15 cellular contexts compared by ENCODE assay signal in the genomic region with DNA sequence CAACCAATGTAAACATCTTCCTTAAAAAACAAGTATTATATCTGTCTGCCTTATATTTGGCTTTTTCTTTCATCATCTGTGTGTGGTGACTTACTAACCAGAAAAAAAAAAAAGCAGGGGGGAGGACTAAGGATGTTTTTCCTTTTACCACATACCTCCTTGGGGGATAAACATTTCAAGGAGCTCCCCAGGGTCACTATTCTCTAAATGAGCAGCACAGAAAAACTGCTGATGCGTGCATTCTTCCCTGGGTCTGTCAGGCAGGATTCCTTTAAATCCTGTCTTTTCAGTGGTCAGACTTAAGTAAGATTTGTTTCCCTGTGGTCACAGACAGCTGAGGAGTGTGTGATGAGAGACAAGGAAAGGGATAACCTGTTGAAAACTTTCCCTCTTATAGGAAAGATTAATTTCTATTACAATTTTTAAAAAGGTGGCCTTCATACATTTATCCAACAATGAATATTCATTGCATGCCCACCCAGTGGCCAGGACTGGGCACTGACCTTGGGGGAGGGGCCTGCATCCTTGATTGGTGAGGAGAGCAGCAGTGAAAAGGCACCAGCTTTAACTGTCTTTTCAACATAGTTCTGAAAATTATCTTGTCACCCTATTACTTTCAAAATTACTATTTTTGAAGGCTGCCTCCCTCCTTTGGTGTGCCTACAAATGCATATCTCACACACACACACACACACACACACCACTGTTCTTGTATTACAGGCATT.
DNase-seq lines count a peak whose midpoint lies in the region; ATAC-seq and TF ChIP-seq lines count a peak whose summit lies in the region.
"Had no signal": no experiment of that assay in that cellular context is flagged by ENCODE, and none has a peak within 500 bp of the region (broad histone marks: within the 10 kb centered on the region; RNA-seq: fewer than 3 reads in every experiment).

No MANE protein-coding gene starts in this region.

- H3K27ac ChIP-seq in fibroblast of lung (ENCODE audit: insufficient read depth, low read length) (no peak overlapping the region), neuronal stem cell (replicated peaks; ENCODE audit: low read length) (no peak overlapping the region), colonic mucosa (no peak overlapping the region)

- H3K36me3 ChIP-seq in fibroblast of lung (ENCODE audit: control insufficient read depth, insufficient read depth, low read length) (no peaks in the 10 kb centered on the region), neuronal stem cell (replicated peaks in 1 of 2; ENCODE audit: control insufficient read depth in 2 of 2, insufficient read depth in 2 of 2, low read length in 2 of 2) (peaks cover 8 to 70% of the 10 kb centered on the region in 2 donors), colonic mucosa (no peaks in the 10 kb centered on the region)

- TF ChIP-seq CTCF in fibroblast of lung (conservative IDR thresholded peaks at IDR 0.05 in 1 of 2, IDR thresholded peaks at IDR 0.05 in 1 of 2; ENCODE audit: low read depth in 1 of 2, low read length in 2 of 2) (no peak), colonic mucosa (IDR thresholded peaks at IDR 0.05) (no peak), Calu3 (IDR thresholded peaks at IDR 0.05; ENCODE audit: unreplicated experiment) (no peak)

- peaks cover 31% of the 10 kb centered on the region for H3K4me1 Mint-ChIP-seq in activated T-helper 2 cell treated with anti-CD3 and anti-CD28 coated beads, Interferon-gamma antibody, Interleukin-2, Interleukin-4, amounts not matched to agents 10 μg/mL and 5 μg/mL and 100 μg/mL, durations not matched to agents 14 hours and 24 hours and 36 hours (ENCODE audit: low read depth)
- H3K4me1 Mint-ChIP-seq in Calu3 (ENCODE audit: low read depth, unreplicated experiment): no peaks in the 10 kb centered on the region

- H3K4me1 ChIP-seq in fibroblast of lung (ENCODE audit: control insufficient read depth, extremely low read depth, insufficient read depth, low read length): peaks cover 3% of the 10 kb centered on the region
- H3K4me1 ChIP-seq in neuronal stem cell (ENCODE audit: control insufficient read depth in 2 of 2, insufficient read depth in 1 of 2, low read depth in 1 of 2, low read length in 2 of 2): peaks cover 35 to 40% of the 10 kb centered on the region in 2 donors
- H3K4me1 ChIP-seq in colonic mucosa: no peaks in the 10 kb centered on the region

- peak; percentile 92 for DNase-seq in EL
- DNase-seq in NCI-H226: peak; percentile 32
- DNase-seq in fibroblast of lung (ENCODE audit: low read depth in 2 of 2): peak; percentile 54 to 94
- DNase-seq in neuronal stem cell (ENCODE audit: low spot score): peak; percentile 38
- no peak for DNase-seq in colonic mucosa
- no peak for DNase-seq in activated T-helper 2 cell treated with anti-CD3 and anti-CD28 coated beads, Interferon-gamma antibody, Interleukin-2, Interleukin-4, amounts not matched to agents 10 μg/mL and 5 μg/mL and 100 μg/mL, durations not matched to agents 14 hours and 24 hours and 36 hours (ENCODE audit: low spot score)
- no peak for DNase-seq in Calu3
- DNase-seq: activated naive CD4-positive, alpha-beta T cell treated with anti-CD3 and anti-CD28 coated beads for 36 hours; DMS79; NCI-H1417 treated with DMSO at 0.1 percent for 48 hours; stimulated activated CD4-positive, alpha-beta T cell treated with anti-CD3 and anti-CD28 coated beads, Interleukin-15, amount 100 ng/mL, for 24 hours had no signal

- H3K4me2 ChIP-seq in fibroblast of lung (ENCODE audit: extremely low read depth, insufficient read depth, low read length) (no peak overlapping the region), neuronal stem cell (ENCODE audit: insufficient read depth, low read length, poor library complexity, severe bottlenecking) (no peak overlapping the region)

- no CpG with 5 or more reads among the region's 1 CpG for WGBS in neuronal stem cell (ENCODE audit: extremely low coverage in 2 of 2, insufficient read length in 2 of 2, insufficient replicate concordance in 1 of 2), 2 donors

- no peak overlapping the region for H3K14ac ChIP-seq in neuronal stem cell (ENCODE audit: low read length)

- H3K9ac ChIP-seq in fibroblast of lung (ENCODE audit: insufficient read depth, low read length): no peak overlapping the region
- no peak overlapping the region for H3K9ac ChIP-seq in neuronal stem cell (ENCODE audit: low read depth, low read length, poor library complexity)
- H3K9ac ChIP-seq in colonic mucosa (ENCODE audit: low read depth in 2 of 2, low read length in 2 of 2): no peak overlapping the region

- H3K4me3 Mint-ChIP-seq in activated T-helper 2 cell treated with anti-CD3 and anti-CD28 coated beads, Interferon-gamma antibody, Interleukin-2, Interleukin-4, amounts not matched to agents 10 μg/mL and 5 μg/mL and 100 μg/mL, durations not matched to agents 14 hours and 24 hours and 36 hours (ENCODE audit: low read depth): no peak overlapping the region
- no peak overlapping the region for H3K4me3 Mint-ChIP-seq in Calu3 (ENCODE audit: low read depth, unreplicated experiment)
- H3K4me3 Mint-ChIP-seq: activated naive CD4-positive, alpha-beta T cell treated with anti-CD3 and anti-CD28 coated beads for 36 hours; stimulated activated naive CD8-positive, alpha-beta T cell treated with anti-CD3 and anti-CD28 coated beads, Interleukin-15, Interleukin-2, amounts not matched to agents 100 ng/mL and 50 ng/mL, for 24 hours had no signal

- H3K18ac ChIP-seq in neuronal stem cell (ENCODE audit: low read length): no peak overlapping the region

- H4K8ac ChIP-seq in neuronal stem cell (ENCODE audit: low read depth, low read length): no peak overlapping the region

- no peak overlapping the region for H3K23ac ChIP-seq in neuronal stem cell (ENCODE audit: low read depth, low read length, poor library complexity)

- H2BK120ac ChIP-seq in neuronal stem cell (ENCODE audit: low read depth, low read length): no peak overlapping the region

- peaks cover 7% of the 10 kb centered on the region for H3K79me1 ChIP-seq in neuronal stem cell (ENCODE audit: low read depth, low read length)

- no peak overlapping the region for H3K4ac ChIP-seq in neuronal stem cell (ENCODE audit: low read length)

- intact Hi-C loops in colonic mucosa (cut with DNase I) (no loop called here), Calu3 (cut with micrococcal nuclease; ENCODE audit: unreplicated experiment) (no loop called here)
- intact Hi-C loops in activated T-helper 2 cell treated with anti-CD3 and anti-CD28 coated beads, Interferon-gamma antibody, Interleukin-2, Interleukin-4, amounts not matched to agents 10 μg/mL and 5 μg/mL and 100 μg/mL, durations not matched to agents 14 hours and 24 hours and 36 hours (cut with micrococcal nuclease): loop anchor here (5.0 kb wide), 2 partner anchors 117 to 123 kb away; partner anchors contain the start of gene TLE4

- no peaks in the 10 kb centered on the region for H3K9me3 Mint-ChIP-seq in activated T-helper 2 cell treated with anti-CD3 and anti-CD28 coated beads, Interferon-gamma antibody, Interleukin-2, Interleukin-4, amounts not matched to agents 10 μg/mL and 5 μg/mL and 100 μg/mL, durations not matched to agents 14 hours and 24 hours and 36 hours
- H3K9me3 Mint-ChIP-seq in Calu3 (ENCODE audit: low read depth, unreplicated experiment): peaks cover 3% of the 10 kb centered on the region
- H3K9me3 Mint-ChIP-seq: activated naive CD4-positive, alpha-beta T cell treated with anti-CD3 and anti-CD28 coated beads for 36 hours; stimulated activated naive CD8-positive, alpha-beta T cell treated with anti-CD3 and anti-CD28 coated beads, Interleukin-15, Interleukin-2, amounts not matched to agents 100 ng/mL and 50 ng/mL, for 24 hours had no signal

- no peaks in the 10 kb centered on the region for H4K20me1 ChIP-seq in fibroblast of lung (ENCODE audit: control insufficient read depth, extremely low read depth, insufficient read depth, low read length)

- H2AFZ ChIP-seq in fibroblast of lung (ENCODE audit: low read length) (no peak overlapping the region), neuronal stem cell (ENCODE audit: low read length) (no peak overlapping the region)

- no peak overlapping the region for H2BK15ac ChIP-seq in neuronal stem cell (ENCODE audit: low read length)

- no peaks in the 10 kb centered on the region for H3K9me3 ChIP-seq in fibroblast of lung (ENCODE audit: control insufficient read depth, insufficient read depth, low read depth, low read length)
- H3K9me3 ChIP-seq in neuronal stem cell (replicated peaks in 1 of 2; ENCODE audit: control insufficient read depth in 2 of 2, insufficient read depth in 1 of 2, low read depth in 1 of 2, low read length in 2 of 2): peaks cover 0 to 11% of the 10 kb centered on the region in 2 donors
- H3K9me3 ChIP-seq in colonic mucosa: no peaks in the 10 kb centered on the region

- no peak overlapping the region for H3K4me3 ChIP-seq in fibroblast of lung (replicated peaks in 1 of 4; ENCODE audit: control extremely low read depth in 1 of 4, insufficient read depth in 1 of 4, low read depth in 3 of 4, low read length in 4 of 4)
- H3K4me3 ChIP-seq in neuronal stem cell (ENCODE audit: low read length in 2 of 2): no peak overlapping the region
- H3K4me3 ChIP-seq in colonic mucosa: no peak overlapping the region

- H3K27ac Mint-ChIP-seq in activated T-helper 2 cell treated with anti-CD3 and anti-CD28 coated beads, Interferon-gamma antibody, Interleukin-2, Interleukin-4, amounts not matched to agents 10 μg/mL and 5 μg/mL and 100 μg/mL, durations not matched to agents 14 hours and 24 hours and 36 hours: no peak overlapping the region
- H3K27ac Mint-ChIP-seq in Calu3 (ENCODE audit: unreplicated experiment): no peak overlapping the region
- H3K27ac Mint-ChIP-seq: activated naive CD4-positive, alpha-beta T cell treated with anti-CD3 and anti-CD28 coated beads for 36 hours; stimulated activated naive CD8-positive, alpha-beta T cell treated with anti-CD3 and anti-CD28 coated beads, Interleukin-15, Interleukin-2, amounts not matched to agents 100 ng/mL and 50 ng/mL, for 24 hours had no signal

- no peak overlapping the region for H2BK12ac ChIP-seq in neuronal stem cell (ENCODE audit: low read length)

- no peak overlapping the region for H2AK5ac ChIP-seq in neuronal stem cell (ENCODE audit: low read depth, low read length)

- no peaks in the 10 kb centered on the region for H3K79me2 ChIP-seq in fibroblast of lung (ENCODE audit: control insufficient read depth, insufficient read depth, low read length)

- BruUV-seq in Calu3 (replicated peaks; lab: Mats Ljungman, UMichigan): no TSS peak

- H3K36me3 Mint-ChIP-seq in activated T-helper 2 cell treated with anti-CD3 and anti-CD28 coated beads, Interferon-gamma antibody, Interleukin-2, Interleukin-4, amounts not matched to agents 10 μg/mL and 5 μg/mL and 100 μg/mL, durations not matched to agents 14 hours and 24 hours and 36 hours (ENCODE audit: low read depth): no peaks in the 10 kb centered on the region
- no peaks in the 10 kb centered on the region for H3K36me3 Mint-ChIP-seq in Calu3 (ENCODE audit: insufficient read depth, unreplicated experiment)

- no peak overlapping the region for H2BK5ac ChIP-seq in neuronal stem cell (ENCODE audit: low read length)

- CTCF ChIA-PET in Calu3 (lab: Charles Lee): interaction anchor here (0.7 kb wide), 1 partner anchor 496 kb away, joined by 3 read pairs; no protein-coding TSS in a partner anchor

- no peak for ATAC-seq in GM19452 (IDR thresholded peaks at IDR 0.05; ENCODE audit: unreplicated experiment)
- ATAC-seq: HCT116, PC-3 had no signal

- no peak overlapping the region for H4K91ac ChIP-seq in neuronal stem cell (ENCODE audit: low read depth, low read length, poor library complexity)

- H3K27me3 ChIP-seq in fibroblast of lung (ENCODE audit: control insufficient read depth, insufficient read depth, low read length) (no peaks in the 10 kb centered on the region), neuronal stem cell (ENCODE audit: control insufficient read depth in 3 of 3, insufficient read depth in 3 of 3, low read depth in 1 of 3, low read length in 3 of 3) (no peaks in the 10 kb centered on the region), colonic mucosa (no peaks in the 10 kb centered on the region)

- no peaks in the 10 kb centered on the region for H3K27me3 Mint-ChIP-seq in activated T-helper 2 cell treated with anti-CD3 and anti-CD28 coated beads, Interferon-gamma antibody, Interleukin-2, Interleukin-4, amounts not matched to agents 10 μg/mL and 5 μg/mL and 100 μg/mL, durations not matched to agents 14 hours and 24 hours and 36 hours (ENCODE audit: low read depth)
- no peaks in the 10 kb centered on the region for H3K27me3 Mint-ChIP-seq in Calu3 (ENCODE audit: unreplicated experiment)
- H3K27me3 Mint-ChIP-seq: stimulated activated naive CD8-positive, alpha-beta T cell treated with anti-CD3 and anti-CD28 coated beads, Interleukin-15, Interleukin-2, amounts not matched to agents 100 ng/mL and 50 ng/mL, for 24 hours had no signal

Comparison
In these comparisons a context has a peak if more than half of its experiments do, and no peak if none do; other contexts are left out.
1. DNase-seq: peak in EL (single experiment), NCI-H226 (single experiment), fibroblast of lung (2 of 2) and neuronal stem cell (single experiment); none in colonic mucosa (single experiment), activated T-helper 2 cell treated with anti-CD3 and anti-CD28 coated beads, Interferon-gamma antibody, Interleukin-2, Interleukin-4, amounts not matched to agents 10 μg/mL and 5 μg/mL and 100 μg/mL, durations not matched to agents 14 hours and 24 hours and 36 hours (single experiment) and Calu3 (single experiment).